14 cellular contexts compared by ENCODE assay signal in genomic region chr5:109247943-109248342, GRCh38.
A peak's percentile ranks its signal among the peaks of the same experiment; 100 is the strongest.
DNase-seq lines count a peak whose midpoint lies in the region; ATAC-seq lines count a peak whose summit lies in the region.
"Had no signal": no experiment of that assay in that cellular context is flagged by ENCODE, and none has a peak within 500 bp of the region (broad histone marks: within the 10 kb centered on the region; RNA-seq: fewer than 3 reads in every experiment).

No MANE protein-coding gene starts in this region.

- ATAC-seq in GM18520 (IDR thresholded peaks at IDR 0.05; ENCODE audit: unreplicated experiment), result peak; percentile 94
- ATAC-seq in GM21447 (IDR thresholded peaks at IDR 0.05; ENCODE audit: unreplicated experiment), result peak; percentile 94
- peak; percentile 77 for ATAC-seq in HG03103 (IDR thresholded peaks at IDR 0.05; ENCODE audit: low read depth, unreplicated experiment)
- ATAC-seq: activated CD4-positive, alpha-beta T cell treated with anti-CD3 and anti-CD28 coated beads for 36 hours; right lobe of liver had no signal

- DNase-seq in globus pallidus (ENCODE audit: low spot score) (peak; percentile 12), DMS 273 treated with DMSO at 0.1 percent for 48 hours (lab: John Stamatoyannopoulos, UW) (no peak), NCI-H1436 (lab: John Stamatoyannopoulos, UW) (no peak), NCI-H510A treated with DMSO at 0.1 percent for 48 hours (lab: John Stamatoyannopoulos, UW) (no peak)
- DNase-seq in activated effector memory CD4-positive, alpha-beta T cell treated with anti-CD3 and anti-CD28 coated beads, Interleukin-2, amount 50 U/mL, for 16 hours, result no peak
- DNase-seq: activated CD4-positive, alpha-beta T cell treated with anti-CD3 and anti-CD28 coated beads for 36 hours; activated gamma-delta T cell treated with Interleukin-2 at 50 U/mL for 16 hours; COR-L47; immature natural killer cell; right lobe of liver; SW 1271 had no signal
